ENCODE assay signal across 10 cellular contexts in genomic region chr5:150642567-150642927, GRCh38.
A peak's percentile ranks its signal among the peaks of the same experiment; 100 is the strongest.
DNase-seq lines count a peak whose midpoint lies in the region; ATAC-seq and FAIRE-seq lines count a peak whose summit lies in the region.
"Had no signal": no experiment of that assay in that cellular context is flagged by ENCODE, and none has a peak within 500 bp of the region (broad histone marks: within the 10 kb centered on the region; RNA-seq: fewer than 3 reads in every experiment).

No MANE protein-coding gene starts in this region.

- DNase-seq in AG20443 (ENCODE audit: low spot score) (peak; percentile 89), RCC 7860 (ENCODE audit: low spot score) (peak; percentile 97), fibroblast of gingiva (ENCODE audit: low read depth) (peak; percentile 68), non-pigmented ciliary epithelial cell (ENCODE audit: low read depth) (peak; percentile 80), NCI-H82 treated with DMSO at 0.1 percent for 48 hours (lab: John Stamatoyannopoulos, UW; ENCODE audit: unreplicated experiment) (no peak), NCI-H1694 treated with DMSO at 0.1 percent for 48 hours (lab: John Stamatoyannopoulos, UW) (no peak)
- no peak for DNase-seq in activated CD8-positive, alpha-beta memory T cell treated with anti-CD3 and anti-CD28 coated beads, Interleukin-2, amount 50 U/mL, for 4 hours
- DNase-seq: activated B cell treated with CpG ODN at 0.5 μM for 24 hours; stimulated activated naive B cell treated with anti-CD40 and anti-IgM and Interleukin-4, amounts not matched to agents 10 μg/mL and 1 μg/mL and 100 μg/mL, for 72 hours had no signal

- ATAC-seq in HG03354 (IDR thresholded peaks at IDR 0.05; ENCODE audit: poor library complexity, severe bottlenecking, unreplicated experiment), result no peak
- ATAC-seq: stimulated activated naive B cell treated with anti-CD40 and anti-IgM and Interleukin-4, amounts not matched to agents 10 μg/mL and 1 μg/mL and 100 μg/mL, for 72 hours had no signal

- FAIRE-seq in RCC 7860 (lab: Jason Lieb, UNC), result peak; percentile 95

Comparison
In these comparisons a context has a peak if more than half of its experiments do, and no peak if none do; other contexts are left out.
1. DNase-seq: peak in AG20443 (single experiment), RCC 7860 (single experiment), fibroblast of gingiva (single experiment) and non-pigmented ciliary epithelial cell (single experiment); none in NCI-H82 treated with DMSO at 0.1 percent for 48 hours (single experiment), activated CD8-positive, alpha-beta memory T cell treated with anti-CD3 and anti-CD28 coated beads, Interleukin-2, amount 50 U/mL, for 4 hours (single experiment) and NCI-H1694 treated with DMSO at 0.1 percent for 48 hours (single experiment).